ENCODE assay signal across 13 cellular contexts in genomic region chr19:37977992-37978391, GRCh38.
DNase-seq lines count a peak whose midpoint lies in the region; ATAC-seq and TF ChIP-seq lines count a peak whose summit lies in the region.
"Had no signal": no experiment of that assay in that cellular context is flagged by ENCODE, and none has a peak within 500 bp of the region (broad histone marks: within the 10 kb centered on the region; RNA-seq: fewer than 3 reads in every experiment).

No MANE protein-coding gene starts in this region.

- no peaks in the 10 kb centered on the region for H3K9me3 ChIP-seq in RWPE2 (ENCODE audit: severe bottlenecking)
- H3K9me3 ChIP-seq: right atrium auricular region had no signal

- H3K36me3 Mint-ChIP-seq in progenitor cell of endocrine pancreas (ENCODE audit: insufficient read depth) = peaks cover 8% of the 10 kb centered on the region
- H3K36me3 Mint-ChIP-seq in natural killer cell treated with Interleukin-12 subunit alpha and Interleukin-12 subunit beta and Interleukin-15 and Interleukin-18, amount 100 ng/mL, for 72 hours = no peaks in the 10 kb centered on the region

- peak; percentile 42 for DNase-seq in Daoy (ENCODE audit: low read depth)
- DNase-seq in RWPE2 (ENCODE audit: low spot score) = no peak
- DNase-seq in fibroblast of the aortic adventitia (ENCODE audit: low read depth) = peak; percentile 62
- no peak for DNase-seq in progenitor cell of endocrine pancreas (ENCODE audit: low spot score, unreplicated experiment)
- DNase-seq in natural killer cell treated with Interleukin-12 subunit alpha and Interleukin-12 subunit beta and Interleukin-15 and Interleukin-18, amount 100 ng/mL, for 72 hours (ENCODE audit: low spot score) = no peak
- DNase-seq in activated naive CD4-positive, alpha-beta T cell treated with anti-CD3 and anti-CD28 coated beads, Interleukin-2, amount 50 U/mL, for 16 hours = no peak
- no peak for DNase-seq in activated gamma-delta T cell treated with Interleukin-2 at 50 U/mL for 16 hours
- DNase-seq: CD8-positive, alpha-beta T cell; NCI-H2107 had no signal

- ATAC-seq in RWPE2 (ENCODE audit: low read depth) = peak; percentile 57
- ATAC-seq in natural killer cell treated with Interleukin-12 subunit alpha and Interleukin-12 subunit beta and Interleukin-15 and Interleukin-18, amount 100 ng/mL, for 72 hours = no peak
- no peak for ATAC-seq in HG03520 (IDR thresholded peaks at IDR 0.05; ENCODE audit: unreplicated experiment)
- ATAC-seq: CD8-positive, alpha-beta T cell; HCT116 had no signal

- H3K4me1 Mint-ChIP-seq in progenitor cell of endocrine pancreas (ENCODE audit: low read depth) = peaks cover 24% of the 10 kb centered on the region
- H3K4me1 Mint-ChIP-seq in natural killer cell treated with Interleukin-12 subunit alpha and Interleukin-12 subunit beta and Interleukin-15 and Interleukin-18, amount 100 ng/mL, for 72 hours (ENCODE audit: low read depth in 2 of 2) = peaks cover 0 to 8% of the 10 kb centered on the region in 2 donors

- H3K4me3 Mint-ChIP-seq in progenitor cell of endocrine pancreas (ENCODE audit: low read depth) = no peak overlapping the region
- no peak overlapping the region for H3K4me3 Mint-ChIP-seq in natural killer cell treated with Interleukin-12 subunit alpha and Interleukin-12 subunit beta and Interleukin-15 and Interleukin-18, amount 100 ng/mL, for 72 hours
- H3K4me3 Mint-ChIP-seq: CD8-positive, alpha-beta T cell; central memory CD8-positive, alpha-beta T cell had no signal

- H3K27me3 ChIP-seq in RWPE2 (ENCODE audit: insufficient read depth, poor library complexity, severe bottlenecking) = no peaks in the 10 kb centered on the region
- H3K27me3 ChIP-seq: right atrium auricular region had no signal

- peak overlapping the region; percentile 20 for H3K27ac Mint-ChIP-seq in progenitor cell of endocrine pancreas
- no peak overlapping the region for H3K27ac Mint-ChIP-seq in natural killer cell treated with Interleukin-12 subunit alpha and Interleukin-12 subunit beta and Interleukin-15 and Interleukin-18, amount 100 ng/mL, for 72 hours
- H3K27ac Mint-ChIP-seq: CD8-positive, alpha-beta T cell had no signal

- no peak for TF ChIP-seq CTCF in RWPE2 (IDR thresholded peaks at IDR 0.05; ENCODE audit: poor library complexity, severe bottlenecking)
- TF ChIP-seq CTCF in fibroblast of the aortic adventitia (IDR thresholded peaks at IDR 0.05; ENCODE audit: insufficient read depth, low read length) = no peak
- no peak for TF ChIP-seq CTCF in progenitor cell of endocrine pancreas (IDR thresholded peaks at IDR 0.05; ENCODE audit: unreplicated experiment)

- H3K36me3 ChIP-seq in RWPE2 (ENCODE audit: low read depth) = peaks cover 17% of the 10 kb centered on the region
- H3K36me3 ChIP-seq: right atrium auricular region had no signal

- H3K4me3 ChIP-seq in RWPE2 (ENCODE audit: severe bottlenecking) = no peak overlapping the region
- H3K4me3 ChIP-seq in fibroblast of the aortic adventitia (ENCODE audit: low read depth, low read length) = no peak overlapping the region
- H3K4me3 ChIP-seq: right atrium auricular region had no signal

- H3K27ac ChIP-seq in RWPE2 (ENCODE audit: poor library complexity, severe bottlenecking) = peak overlapping the region; percentile 99
- H3K27ac ChIP-seq: right atrium auricular region had no signal

- H3K4me1 ChIP-seq in RWPE2 (ENCODE audit: insufficient read depth, poor library complexity, severe bottlenecking) = peaks cover 36% of the 10 kb centered on the region

- H3K27me3 Mint-ChIP-seq in progenitor cell of endocrine pancreas = no peaks in the 10 kb centered on the region
- H3K27me3 Mint-ChIP-seq in natural killer cell treated with Interleukin-12 subunit alpha and Interleukin-12 subunit beta and Interleukin-15 and Interleukin-18, amount 100 ng/mL, for 72 hours = no peaks in the 10 kb centered on the region
- H3K27me3 Mint-ChIP-seq: central memory CD8-positive, alpha-beta T cell had no signal

- no peaks in the 10 kb centered on the region for H3K9me3 Mint-ChIP-seq in progenitor cell of endocrine pancreas (ENCODE audit: low read depth)
- no peaks in the 10 kb centered on the region for H3K9me3 Mint-ChIP-seq in natural killer cell treated with Interleukin-12 subunit alpha and Interleukin-12 subunit beta and Interleukin-15 and Interleukin-18, amount 100 ng/mL, for 72 hours
- H3K9me3 Mint-ChIP-seq: CD8-positive, alpha-beta T cell; central memory CD8-positive, alpha-beta T cell had no signal

Comparison
In these comparisons a context has a peak if more than half of its experiments do, and no peak if none do; other contexts are left out.
1. DNase-seq: peak in Daoy (single experiment) and fibroblast of the aortic adventitia (single experiment); none in RWPE2 (single experiment), progenitor cell of endocrine pancreas (single experiment), natural killer cell treated with Interleukin-12 subunit alpha and Interleukin-12 subunit beta and Interleukin-15 and Interleukin-18, amount 100 ng/mL, for 72 hours (single experiment), activated naive CD4-positive, alpha-beta T cell treated with anti-CD3 and anti-CD28 coated beads, Interleukin-2, amount 50 U/mL, for 16 hours (single experiment) and activated gamma-delta T cell treated with Interleukin-2 at 50 U/mL for 16 hours (single experiment).